In the genomic region with DNA sequence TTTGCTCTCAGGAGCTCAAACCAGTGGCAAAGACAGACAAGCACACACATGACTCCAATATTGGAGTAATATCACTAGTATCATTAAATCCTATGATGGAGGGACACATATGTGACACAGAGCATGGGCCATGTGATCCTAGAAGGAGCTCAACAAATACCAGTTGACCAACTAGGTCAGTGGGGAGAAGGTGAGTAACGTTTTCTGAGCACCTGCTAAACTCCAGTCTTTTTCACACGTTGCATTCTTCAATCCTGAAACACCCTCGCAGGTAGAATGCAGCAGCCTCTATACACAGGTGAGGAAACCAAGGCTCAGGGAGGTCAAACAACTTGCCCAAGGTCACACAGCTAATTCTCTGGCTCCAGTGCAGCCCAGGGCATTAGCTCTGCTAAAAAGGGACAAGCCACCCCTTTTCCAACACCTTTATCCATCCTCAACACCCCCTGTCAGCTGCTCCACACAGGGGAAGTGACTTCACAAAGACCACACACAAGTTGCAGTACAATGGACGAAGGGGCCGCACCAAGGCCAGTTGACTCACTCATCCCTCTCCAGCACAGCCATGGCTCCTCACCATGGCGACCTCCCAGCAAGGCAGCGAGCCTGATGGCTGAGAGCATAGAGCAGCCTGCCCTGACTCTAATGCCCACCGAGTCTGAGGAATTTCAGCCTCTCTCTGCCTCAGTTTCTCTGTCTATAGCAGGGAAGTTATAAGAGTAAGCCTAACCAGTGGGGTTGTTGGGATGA, we compare ENCODE assay signal across 15 cellular contexts. TPM values are rescaled to one million over a fixed set of nuclear protein-coding genes. Genes with fewer than 3 reads are reported as not detected.
DNase-seq lines count a peak whose midpoint lies in the region; ATAC-seq lines count a peak whose summit lies in the region.
"Had no signal": no experiment of that assay in that cellular context is flagged by ENCODE, and none has a peak within 500 bp of the region (broad histone marks: within the 10 kb centered on the region; RNA-seq: fewer than 3 reads in every experiment).

No MANE protein-coding gene starts in this region.

- ATAC-seq in activated naive CD8-positive, alpha-beta T cell treated with anti-CD3 and anti-CD28 coated beads, Interleukin-2, amount 50 U/mL, for 24 hours, result no peak
- ATAC-seq in stimulated activated naive B cell treated with anti-CD40 and anti-IgM and Interleukin-4, amounts not matched to agents 10 μg/mL and 1 μg/mL and 100 μg/mL, for 72 hours (replicated peaks), result no peak
- ATAC-seq in HG02970 (IDR thresholded peaks at IDR 0.05; ENCODE audit: low FRiP score, unreplicated experiment), result no peak
- ATAC-seq: GM23338, Right ventricle myocardium inferior had no signal

- peaks cover 14% of the 10 kb centered on the region for H3K27me3 Mint-ChIP-seq in activated naive CD8-positive, alpha-beta T cell treated with anti-CD3 and anti-CD28 coated beads, Interleukin-2, amount 50 U/mL, for 24 hours
- peaks cover 7% of the 10 kb centered on the region for H3K27me3 Mint-ChIP-seq in activated naive CD8-positive, alpha-beta T cell treated with anti-CD3 and anti-CD28 coated beads for 36 hours
- H3K27me3 Mint-ChIP-seq in stimulated activated naive B cell treated with anti-CD40 and anti-IgM and Interleukin-4, amounts not matched to agents 10 μg/mL and 1 μg/mL and 100 μg/mL, for 72 hours, result peaks cover 5 to 32% of the 10 kb centered on the region in 2 donors

- H3K36me3 Mint-ChIP-seq in activated naive CD8-positive, alpha-beta T cell treated with anti-CD3 and anti-CD28 coated beads, Interleukin-2, amount 50 U/mL, for 24 hours (ENCODE audit: low read depth), result no peaks in the 10 kb centered on the region
- H3K36me3 Mint-ChIP-seq in activated naive CD8-positive, alpha-beta T cell treated with anti-CD3 and anti-CD28 coated beads for 36 hours, result no peaks in the 10 kb centered on the region
- H3K36me3 Mint-ChIP-seq in stimulated activated naive B cell treated with anti-CD40 and anti-IgM and Interleukin-4, amounts not matched to agents 10 μg/mL and 1 μg/mL and 100 μg/mL, for 72 hours, result no peaks in the 10 kb centered on the region

- no peak overlapping the region for H3K4me3 Mint-ChIP-seq in activated naive CD8-positive, alpha-beta T cell treated with anti-CD3 and anti-CD28 coated beads, Interleukin-2, amount 50 U/mL, for 24 hours
- no peak overlapping the region for H3K4me3 Mint-ChIP-seq in activated naive CD8-positive, alpha-beta T cell treated with anti-CD3 and anti-CD28 coated beads for 36 hours
- H3K4me3 Mint-ChIP-seq in stimulated activated naive B cell treated with anti-CD40 and anti-IgM and Interleukin-4, amounts not matched to agents 10 μg/mL and 1 μg/mL and 100 μg/mL, for 72 hours, result no peak overlapping the region
- H3K4me3 Mint-ChIP-seq: GM23338 had no signal

- H3K4me1 Mint-ChIP-seq in activated naive CD8-positive, alpha-beta T cell treated with anti-CD3 and anti-CD28 coated beads, Interleukin-2, amount 50 U/mL, for 24 hours, result peaks cover 36% of the 10 kb centered on the region
- H3K4me1 Mint-ChIP-seq in activated naive CD8-positive, alpha-beta T cell treated with anti-CD3 and anti-CD28 coated beads for 36 hours, result peaks cover 12% of the 10 kb centered on the region
- peaks cover 18 to 37% of the 10 kb centered on the region in 2 donors for H3K4me1 Mint-ChIP-seq in stimulated activated naive B cell treated with anti-CD40 and anti-IgM and Interleukin-4, amounts not matched to agents 10 μg/mL and 1 μg/mL and 100 μg/mL, for 72 hours

- H3K9me3 Mint-ChIP-seq in activated naive CD8-positive, alpha-beta T cell treated with anti-CD3 and anti-CD28 coated beads, Interleukin-2, amount 50 U/mL, for 24 hours, result no peaks in the 10 kb centered on the region
- no peaks in the 10 kb centered on the region for H3K9me3 Mint-ChIP-seq in activated naive CD8-positive, alpha-beta T cell treated with anti-CD3 and anti-CD28 coated beads for 36 hours
- H3K9me3 Mint-ChIP-seq in stimulated activated naive B cell treated with anti-CD40 and anti-IgM and Interleukin-4, amounts not matched to agents 10 μg/mL and 1 μg/mL and 100 μg/mL, for 72 hours, result no peaks in the 10 kb centered on the region
- H3K9me3 Mint-ChIP-seq: GM23338 had no signal

- peak overlapping the region; percentile 96 for H3K27ac Mint-ChIP-seq in activated naive CD8-positive, alpha-beta T cell treated with anti-CD3 and anti-CD28 coated beads, Interleukin-2, amount 50 U/mL, for 24 hours
- H3K27ac Mint-ChIP-seq in activated naive CD8-positive, alpha-beta T cell treated with anti-CD3 and anti-CD28 coated beads for 36 hours, result no peak overlapping the region
- peak overlapping the region; percentile 62 for H3K27ac Mint-ChIP-seq in stimulated activated naive B cell treated with anti-CD40 and anti-IgM and Interleukin-4, amounts not matched to agents 10 μg/mL and 1 μg/mL and 100 μg/mL, for 72 hours
- H3K27ac Mint-ChIP-seq: GM23338 had no signal

- no peak for DNase-seq in activated naive CD8-positive, alpha-beta T cell treated with anti-CD3 and anti-CD28 coated beads, Interleukin-2, amount 50 U/mL, for 24 hours
- no peak for DNase-seq in activated naive CD8-positive, alpha-beta T cell treated with anti-CD3 and anti-CD28 coated beads for 36 hours
- DNase-seq in dermis blood vessel endothelial cell, result peak; percentile 35
- no peak for DNase-seq in stimulated activated naive B cell treated with anti-CD40 and anti-IgM and Interleukin-4, amounts not matched to agents 10 μg/mL and 1 μg/mL and 100 μg/mL, for 72 hours
- DNase-seq in COR-L47 (lab: John Stamatoyannopoulos, UW), result no peak
- DNase-seq: Kasumi-1, NCI-H1417, NCI-H1930, NCI-H2171, NCI-H510A, NCI-H82, SK-N-SH had no signal

RNA-seq across cellular contexts. Expression of gene CAPN11, which starts 4.4 kb away (rescaled TPM):
- total RNA-seq in activated naive CD8-positive, alpha-beta T cell treated with anti-CD3 and anti-CD28 coated beads for 36 hours, result under 1 TPM; 0.12 to 0.25 TPM
- 0.28 and 2.2 TPM in 2 replicates for total RNA-seq in dermis blood vessel endothelial cell

RNA-seq across cellular contexts. Expression of gene TMEM63B, which starts 35.7 kb away (rescaled TPM):
- 10 to 100 TPM; 11.7 to 12.1 TPM for total RNA-seq in activated naive CD8-positive, alpha-beta T cell treated with anti-CD3 and anti-CD28 coated beads for 36 hours
- 33.0 and 36.3 TPM in 2 replicates for total RNA-seq in dermis blood vessel endothelial cell

RNA-seq across cellular contexts. Expression of gene MRPL14, which starts 35.8 kb away (rescaled TPM):
- total RNA-seq in activated naive CD8-positive, alpha-beta T cell treated with anti-CD3 and anti-CD28 coated beads for 36 hours, result 10 to 100 TPM; 58.5 to 60.8 TPM
- 48.1 and 75.4 TPM in 2 replicates for total RNA-seq in dermis blood vessel endothelial cell

RNA-seq across cellular contexts. Expression of gene MYMX, which starts 53.7 kb away (rescaled TPM):
- total RNA-seq in activated naive CD8-positive, alpha-beta T cell treated with anti-CD3 and anti-CD28 coated beads for 36 hours, result not detected
- total RNA-seq in dermis blood vessel endothelial cell, result 0.23 TPM in 1 of 2 replicates, not detected in the other
- total RNA-seq: Right ventricle myocardium inferior had no signal
